In the genomic region with DNA sequence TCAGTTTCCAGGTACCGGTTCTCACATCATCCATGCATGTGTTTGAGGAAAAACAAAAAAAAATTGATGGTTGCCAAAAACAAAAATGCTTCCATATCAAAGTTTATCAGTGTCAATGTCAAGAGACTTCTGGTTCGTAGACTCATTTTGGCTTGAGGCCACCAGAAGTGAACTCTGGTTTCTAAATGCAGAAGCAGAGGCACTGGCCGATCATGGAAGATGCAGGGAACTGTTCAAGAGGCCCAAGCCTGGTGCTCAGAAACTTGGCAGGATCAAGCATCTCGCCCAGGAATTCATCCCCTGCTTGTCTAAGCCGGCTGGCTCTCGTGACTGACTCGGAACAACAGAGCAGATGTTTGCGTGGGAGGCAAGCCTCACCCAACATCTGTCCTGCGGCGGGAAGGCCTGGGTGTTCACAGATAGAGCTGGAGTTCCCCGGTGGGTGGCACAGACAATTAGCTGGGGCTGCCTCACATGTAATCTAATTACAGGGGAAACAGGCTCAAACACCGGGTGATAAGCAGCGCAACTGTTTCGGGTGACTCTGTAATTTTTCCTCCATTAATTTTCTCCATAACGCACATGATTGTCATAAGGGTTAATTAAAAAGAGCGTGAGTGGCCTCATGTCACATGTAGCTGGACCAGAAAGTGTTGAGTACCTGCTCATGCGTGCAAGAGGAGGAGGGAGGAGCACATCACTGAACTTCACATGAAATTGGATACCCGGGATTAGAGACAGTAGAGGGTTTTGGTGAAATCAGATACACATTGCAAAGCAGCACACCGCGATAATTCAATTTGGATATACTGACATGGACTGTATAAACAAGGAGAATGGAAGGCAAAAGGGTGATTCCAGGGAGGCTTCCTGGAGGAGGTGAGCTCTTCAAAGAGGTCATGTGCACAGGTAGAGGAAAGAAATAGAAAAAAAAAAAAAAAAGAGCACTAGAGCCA, we compare ENCODE assay signal across 8 cellular contexts.
DNase-seq lines count a peak whose midpoint lies in the region; ATAC-seq and TF ChIP-seq lines count a peak whose summit lies in the region.

No MANE protein-coding gene starts in this region.

- TF ChIP-seq POLR2A in NB4 (IDR thresholded peaks at IDR 0.05; ENCODE audit: extremely low read depth, insufficient read length), result no peak

- H3K4me3 ChIP-seq in NB4 (ENCODE audit: low read depth, low read length) (no peak overlapping the region), upper lobe of right lung (no peak overlapping the region)

- H3K4me1 Mint-ChIP-seq in T-helper 17 cell, result peaks cover 5% of the 10 kb centered on the region
- peaks cover 89% of the 10 kb centered on the region for H3K4me1 Mint-ChIP-seq in nephron progenitor cell
- peaks cover 28% of the 10 kb centered on the region for H3K4me1 Mint-ChIP-seq in progenitor cell of endocrine pancreas (ENCODE audit: low read depth)

- H3K9me3 Mint-ChIP-seq in nephron progenitor cell, result no peaks in the 10 kb centered on the region
- H3K9me3 Mint-ChIP-seq in progenitor cell of endocrine pancreas (ENCODE audit: low read depth), result peaks cover 4% of the 10 kb centered on the region

- peak overlapping the region; percentile 37 for H3K27ac ChIP-seq in upper lobe of right lung

- no peak overlapping the region for H3K27ac Mint-ChIP-seq in T-helper 17 cell
- peak overlapping the region; percentile 74 for H3K27ac Mint-ChIP-seq in nephron progenitor cell
- no peak overlapping the region for H3K27ac Mint-ChIP-seq in progenitor cell of endocrine pancreas

- intact Hi-C loops in upper lobe of right lung (cut with DNase I), result no loop called here

- no peaks in the 10 kb centered on the region for H3K27me3 ChIP-seq in upper lobe of right lung

- DNase-seq in NB4 (ENCODE audit: low read depth) (peak; percentile 89), T-helper 17 cell (no peak), dedifferentiated amniotic fluid mesenchymal stem cell (ENCODE audit: extremely low spot score) (peak; percentile 98), nephron progenitor cell (peak; percentile 26), upper lobe of right lung (peak; percentile 79), progenitor cell of endocrine pancreas (ENCODE audit: low spot score, unreplicated experiment) (no peak), iPS-NIHi7 (ENCODE audit: extremely low spot score) (no peak)

- no peaks in the 10 kb centered on the region for H3K36me3 ChIP-seq in upper lobe of right lung

- H3K9me3 ChIP-seq in T-helper 17 cell (ENCODE audit: control insufficient read depth, low read length, poor library complexity, severe bottlenecking) (no peaks in the 10 kb centered on the region), upper lobe of right lung (no peaks in the 10 kb centered on the region)

- H3K4me1 ChIP-seq in upper lobe of right lung, result peaks cover 41% of the 10 kb centered on the region

- H3K4me3 Mint-ChIP-seq in T-helper 17 cell (no peak overlapping the region), nephron progenitor cell (peak overlapping the region; percentile 53), progenitor cell of endocrine pancreas (ENCODE audit: low read depth) (no peak overlapping the region)

- H3K36me3 Mint-ChIP-seq in T-helper 17 cell (ENCODE audit: low read depth), result peaks cover 6% of the 10 kb centered on the region
- H3K36me3 Mint-ChIP-seq in nephron progenitor cell (ENCODE audit: low read depth), result no peaks in the 10 kb centered on the region
- no peaks in the 10 kb centered on the region for H3K36me3 Mint-ChIP-seq in progenitor cell of endocrine pancreas (ENCODE audit: insufficient read depth)

- H3K27me3 Mint-ChIP-seq in T-helper 17 cell (peaks cover 84% of the 10 kb centered on the region), nephron progenitor cell (ENCODE audit: low read depth, poor library complexity) (peaks cover 9% of the 10 kb centered on the region), progenitor cell of endocrine pancreas (peaks cover 7% of the 10 kb centered on the region)

- peak; percentile 77 for ATAC-seq in GM18907 (IDR thresholded peaks at IDR 0.05; ENCODE audit: unreplicated experiment)
- ATAC-seq in T-helper 17 cell, result peak; percentile 27
- peak; percentile 65 for ATAC-seq in upper lobe of right lung

- TF ChIP-seq CTCF in NB4 (IDR thresholded peaks at IDR 0.05; ENCODE audit: low read depth, low read length) (no peak), nephron progenitor cell (IDR thresholded peaks at IDR 0.05) (no peak), upper lobe of right lung (IDR thresholded peaks at IDR 0.05) (no peak), progenitor cell of endocrine pancreas (IDR thresholded peaks at IDR 0.05; ENCODE audit: unreplicated experiment) (no peak)

Comparison
In these comparisons a context has a peak if more than half of its experiments do, and no peak if none do; other contexts are left out.
1. ATAC-seq: peak in every context shown above with its lines; median percentile 77 in GM18907; 65 in upper lobe of right lung; 27 in T-helper 17 cell.
2. DNase-seq: peak in NB4 (single experiment), dedifferentiated amniotic fluid mesenchymal stem cell (single experiment), nephron progenitor cell (single experiment) and upper lobe of right lung (single experiment); none in T-helper 17 cell (0 of 3), progenitor cell of endocrine pancreas (single experiment) and iPS-NIHi7 (single experiment).